8 cellular contexts compared by ENCODE assay signal in the genomic region with DNA sequence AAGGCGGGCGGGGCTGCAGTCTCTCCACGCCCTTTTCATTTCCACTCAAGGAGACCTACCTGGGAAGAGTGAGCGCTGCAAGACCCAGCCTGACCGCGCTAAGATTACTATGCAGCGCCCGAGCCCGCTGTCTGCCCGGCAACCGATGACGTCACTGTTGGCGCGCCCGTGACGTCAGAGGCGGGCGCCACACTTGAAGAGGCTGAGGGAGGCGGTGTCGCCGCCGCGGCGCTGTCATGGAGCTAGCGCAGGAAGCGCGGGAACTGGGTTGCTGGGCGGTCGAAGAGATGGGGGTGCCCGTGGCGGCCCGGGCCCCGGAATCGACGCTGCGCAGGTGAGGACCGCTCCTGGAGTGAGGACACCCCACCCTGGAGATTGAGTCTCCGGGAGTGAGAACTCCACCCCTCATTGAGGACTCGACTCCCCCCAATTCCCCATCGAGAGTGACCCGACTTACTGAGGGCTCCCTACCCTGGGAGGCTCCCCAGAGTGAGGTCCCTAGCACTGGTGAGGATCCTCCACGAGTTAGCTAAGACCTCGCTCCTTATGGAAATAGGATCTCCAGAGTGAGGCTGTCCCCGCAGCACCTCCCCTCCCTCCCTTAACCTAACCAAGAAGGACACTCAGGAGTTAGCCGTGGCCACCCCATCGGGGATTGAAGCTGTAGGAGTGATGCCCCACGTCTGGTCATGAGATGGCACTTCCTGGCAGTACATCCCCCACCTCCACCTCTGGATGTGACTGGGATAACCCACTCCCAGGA. TPM values are rescaled to one million over a fixed set of nuclear protein-coding genes. Genes with fewer than 3 reads are reported as not detected.
DNase-seq lines count a peak whose midpoint lies in the region; ATAC-seq, FAIRE-seq and TF ChIP-seq lines count a peak whose summit lies in the region.

A gene with protein sequence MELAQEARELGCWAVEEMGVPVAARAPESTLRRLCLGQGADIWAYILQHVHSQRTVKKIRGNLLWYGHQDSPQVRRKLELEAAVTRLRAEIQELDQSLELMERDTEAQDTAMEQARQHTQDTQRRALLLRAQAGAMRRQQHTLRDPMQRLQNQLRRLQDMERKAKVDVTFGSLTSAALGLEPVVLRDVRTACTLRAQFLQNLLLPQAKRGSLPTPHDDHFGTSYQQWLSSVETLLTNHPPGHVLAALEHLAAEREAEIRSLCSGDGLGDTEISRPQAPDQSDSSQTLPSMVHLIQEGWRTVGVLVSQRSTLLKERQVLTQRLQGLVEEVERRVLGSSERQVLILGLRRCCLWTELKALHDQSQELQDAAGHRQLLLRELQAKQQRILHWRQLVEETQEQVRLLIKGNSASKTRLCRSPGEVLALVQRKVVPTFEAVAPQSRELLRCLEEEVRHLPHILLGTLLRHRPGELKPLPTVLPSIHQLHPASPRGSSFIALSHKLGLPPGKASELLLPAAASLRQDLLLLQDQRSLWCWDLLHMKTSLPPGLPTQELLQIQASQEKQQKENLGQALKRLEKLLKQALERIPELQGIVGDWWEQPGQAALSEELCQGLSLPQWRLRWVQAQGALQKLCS (plus strand): TSS at position 177 of the 763 bp plus-strand sequence. CDS start 60 bp downstream, at position 237.

- H3K4me1 ChIP-seq in iPS-20b (ENCODE audit: insufficient read depth, low read length) (0 out of 2 replicates have a peak, but pooled peaks cover 3% of the 10 kb centered on the region), small intestine (ENCODE audit: control insufficient read depth in 2 of 2, insufficient read depth in 1 of 2, low read depth in 1 of 2, low read length in 1 of 2) (no peaks in the 10 kb centered on the region)

- ATAC-seq in GM18907 (IDR thresholded peaks at IDR 0.05; ENCODE audit: unreplicated experiment), result peak; percentile 72
- ATAC-seq in HG03159 (IDR thresholded peaks at IDR 0.05; ENCODE audit: unreplicated experiment), result peak; percentile 66

- H3K9ac ChIP-seq in iPS-20b (ENCODE audit: low read depth, low read length), result peak within 1 kb of the TSS; percentile 94

- H3K9me3 ChIP-seq in iPS-20b (ENCODE audit: insufficient read depth, low read depth, low read length), result peaks cover 1% of the 10 kb centered on the region
- H3K9me3 ChIP-seq in small intestine (ENCODE audit: control insufficient read depth, low read depth), result no peaks in the 10 kb centered on the region

- CTCF ChIA-PET in AG04449 (lab: Yijun Ruan, JAX), result interaction anchor here (1.1 to 2.2 kb wide), 2 partner anchors 64 to 103 kb away, joined by 3 to 8 read pairs; no protein-coding TSS in a partner anchor

- H3K4me3 ChIP-seq in AG04449 (ENCODE audit: low read depth, low read length) (peak within 1 kb of the TSS; percentile 84), WI38 (ENCODE audit: low read depth, low read length) (peak within 1 kb of the TSS; percentile 63), bronchial epithelial cell (ENCODE audit: low read depth, low read length) (peak within 1 kb of the TSS; percentile 67), iPS-20b (ENCODE audit: low read length) (peak within 1 kb of the TSS; percentile 84), small intestine (ENCODE audit: low read depth in 1 of 2, low read length in 2 of 2) (peak within 1 kb of the TSS; percentile 43 to 52)

- TF ChIP-seq CTCF in AG04449 (IDR thresholded peaks at IDR 0.05; ENCODE audit: insufficient read depth, low read length, missing control alignments) (peak; percentile 3), WI38 (IDR thresholded peaks at IDR 0.05; ENCODE audit: low read depth, low read length) (no peak), bronchial epithelial cell (IDR thresholded peaks at IDR 0.05; ENCODE audit: insufficient read depth, low read length, severe bottlenecking) (no peak)

- whole genome bisulfite sequencing in small intestine, 3 donors, result 0 to 1% (median 0%) methylated on average over 42 to 47 of the region's 47 CpGs

- POLR2A ChIA-PET in AG04449 (lab: Yijun Ruan, JAX), result interaction anchor here (0.8 to 1.2 kb wide), 2 partner anchors 14 to 31 kb away, joined by 3 to 5 read pairs; no protein-coding TSS in a partner anchor

- H3K36me3 ChIP-seq in bronchial epithelial cell (ENCODE audit: control insufficient read depth, insufficient read depth, low read length) (peaks cover 2% of the 10 kb centered on the region), iPS-20b (ENCODE audit: insufficient read depth, low read depth, low read length) (peaks cover 29% of the 10 kb centered on the region), small intestine (ENCODE audit: control insufficient read depth in 2 of 2, insufficient read depth in 2 of 2, low read length in 2 of 2) (peaks cover 0 to 2% of the 10 kb centered on the region in 2 donors)

- no peak for FAIRE-seq in bronchial epithelial cell (lab: Jason Lieb, UNC)
- FAIRE-seq in small intestine (lab: Jason Lieb, UNC), result no peak

- H3K27me3 ChIP-seq in bronchial epithelial cell (ENCODE audit: control insufficient read depth, insufficient read depth, low read length) (no peaks in the 10 kb centered on the region), iPS-20b (ENCODE audit: insufficient read depth, low read length) (peaks cover 8% of the 10 kb centered on the region), small intestine (ENCODE audit: control insufficient read depth in 2 of 2, insufficient read depth in 2 of 2, low read length in 2 of 2) (no peaks in the 10 kb centered on the region)

- no peak within 1 kb of the TSS for H3K27ac ChIP-seq in iPS-20b (ENCODE audit: low read length)
- H3K27ac ChIP-seq in small intestine (ENCODE audit: low read depth in 1 of 2, low read length in 1 of 2), result peak within 1 kb of the TSS; percentile 33 to 34

- DNase-seq in AG04449 (ENCODE audit: low read depth, low spot score), result peak; percentile 31
- DNase-seq in NCI-H226, result peak; percentile 88
- DNase-seq in bronchial epithelial cell (ENCODE audit: low read depth), result peak; percentile 78
- peak; percentile 90 for DNase-seq in small intestine

RNA-seq across cellular contexts. Expression of the gene that starts here (rescaled TPM):
- 3.9 and 4.2 TPM in 2 replicates for total RNA-seq in bronchial epithelial cell
- polyA plus RNA-seq in small intestine, result 1 to 10 TPM in 2 of 3 donors, under 1 TPM in 1; 0.67 to 9.6 (median 1.4) TPM

Comparison
In these comparisons a context has a peak if more than half of its experiments do, and no peak if none do; other contexts are left out.
1. DNase-seq: peak in every context shown above with its lines; median percentile 90 in small intestine; 88 in NCI-H226; 78 in bronchial epithelial cell; 31 in AG04449.